ENCODE assay signal across 12 cellular contexts in the genomic region with DNA sequence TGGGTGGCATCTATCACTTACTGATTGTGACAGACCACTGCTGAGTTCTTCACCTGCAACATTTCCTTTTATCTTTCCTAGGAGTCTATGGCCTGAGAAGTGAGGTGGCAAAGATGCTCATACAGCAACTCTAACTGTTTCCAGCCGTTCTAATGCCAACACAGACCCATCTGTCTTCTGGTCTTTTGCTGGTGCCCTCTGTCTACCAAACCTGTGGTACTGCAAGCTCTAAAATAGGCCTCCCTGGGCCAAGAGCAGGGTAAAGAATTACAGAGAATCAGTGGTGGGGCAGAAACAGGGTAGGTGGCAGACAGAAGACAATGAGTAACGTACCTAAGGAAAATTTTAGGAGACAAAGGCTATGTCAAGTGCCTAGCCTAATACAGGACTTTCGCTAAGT.
DNase-seq lines count a peak whose midpoint lies in the region; ATAC-seq and TF ChIP-seq lines count a peak whose summit lies in the region.
"Had no signal": no experiment of that assay in that cellular context is flagged by ENCODE, and none has a peak within 500 bp of the region (broad histone marks: within the 10 kb centered on the region; RNA-seq: fewer than 3 reads in every experiment).

No MANE protein-coding gene starts in this region.

- H3K27me3 Mint-ChIP-seq in endodermal cell (ENCODE audit: insufficient read depth) (peaks cover 6% of the 10 kb centered on the region), type B pancreatic cell (no peaks in the 10 kb centered on the region)
- H3K27me3 Mint-ChIP-seq: dendritic cell treated with granulocyte-macrophage colony-stimulating factor and Interleukin-4, amounts not matched to agents 40 ng/mL and 50 ng/mL, for 4 days had no signal

- peaks cover 8% of the 10 kb centered on the region for H3F3A ChIP-seq in smooth muscle cell (ENCODE audit: low read depth)

- H3K4me3 ChIP-seq in OCI-LY3 (ENCODE audit: low read length): no peak overlapping the region
- H3K4me3 ChIP-seq in endodermal cell (ENCODE audit: low read length): peak overlapping the region; percentile 19
- no peak overlapping the region for H3K4me3 ChIP-seq in smooth muscle cell
- H3K4me3 ChIP-seq: right atrium auricular region had no signal

- H3K27ac Mint-ChIP-seq in endodermal cell (no peak overlapping the region), type B pancreatic cell (no peak overlapping the region)
- H3K27ac Mint-ChIP-seq: dendritic cell treated with granulocyte-macrophage colony-stimulating factor and Interleukin-4, amounts not matched to agents 40 ng/mL and 50 ng/mL, for 4 days had no signal

- H3K27me3 ChIP-seq in OCI-LY3 (ENCODE audit: low read depth, low read length) (peaks cover 20% of the 10 kb centered on the region), endodermal cell (ENCODE audit: control insufficient read depth, insufficient read depth, low read length, poor library complexity, severe bottlenecking) (no peaks in the 10 kb centered on the region), smooth muscle cell (ENCODE audit: low read depth) (no peaks in the 10 kb centered on the region)
- H3K27me3 ChIP-seq: right atrium auricular region had no signal

- no peak overlapping the region for H3K27ac ChIP-seq in OCI-LY3 (ENCODE audit: low read length)
- no peak overlapping the region for H3K27ac ChIP-seq in endodermal cell (ENCODE audit: low read depth, low read length)
- H3K27ac ChIP-seq in smooth muscle cell (ENCODE audit: low read depth): no peak overlapping the region
- H3K27ac ChIP-seq: right atrium auricular region had no signal

- H3K4me2 ChIP-seq in OCI-LY3 (ENCODE audit: low read length): no peak overlapping the region
- H3K4me2 ChIP-seq in smooth muscle cell: no peak overlapping the region

- H3K4me1 ChIP-seq in OCI-LY3 (ENCODE audit: low read length) (peaks cover 25% of the 10 kb centered on the region), endodermal cell (ENCODE audit: control insufficient read depth, insufficient read depth, low read length) (peaks cover 15% of the 10 kb centered on the region), smooth muscle cell (ENCODE audit: low read depth) (peaks cover 6% of the 10 kb centered on the region)
- H3K4me1 ChIP-seq: right atrium auricular region had no signal

- H3K9me3 Mint-ChIP-seq in endodermal cell (no peaks in the 10 kb centered on the region), type B pancreatic cell (peaks cover 6% of the 10 kb centered on the region)
- H3K9me3 Mint-ChIP-seq: dendritic cell treated with granulocyte-macrophage colony-stimulating factor and Interleukin-4, amounts not matched to agents 40 ng/mL and 50 ng/mL, for 4 days had no signal

- H3K4me3 Mint-ChIP-seq in endodermal cell (no peak overlapping the region), type B pancreatic cell (no peak overlapping the region)
- H3K4me3 Mint-ChIP-seq: dendritic cell treated with granulocyte-macrophage colony-stimulating factor and Interleukin-4, amounts not matched to agents 40 ng/mL and 50 ng/mL, for 4 days had no signal

- H3K9me3 ChIP-seq in OCI-LY3 (ENCODE audit: insufficient read depth, low read length): no peaks in the 10 kb centered on the region
- no peaks in the 10 kb centered on the region for H3K9me3 ChIP-seq in endodermal cell (ENCODE audit: control insufficient read depth, low read length)
- H3K9me3 ChIP-seq in smooth muscle cell (replicated peaks; ENCODE audit: low read depth): no peaks in the 10 kb centered on the region
- H3K9me3 ChIP-seq: right atrium auricular region had no signal

- H2AFZ ChIP-seq in OCI-LY3 (ENCODE audit: low read depth, low read length) (no peak overlapping the region), smooth muscle cell (ENCODE audit: low read depth) (no peak overlapping the region)

- H3K4me1 Mint-ChIP-seq in endodermal cell (peaks cover 42% of the 10 kb centered on the region), type B pancreatic cell (ENCODE audit: unreplicated experiment) (peaks cover 32% of the 10 kb centered on the region)

- peak; percentile 42 for ATAC-seq in GM18907 (IDR thresholded peaks at IDR 0.05; ENCODE audit: unreplicated experiment)
- ATAC-seq in GM19467 (IDR thresholded peaks at IDR 0.05; ENCODE audit: unreplicated experiment): no peak

- H3K9ac ChIP-seq in OCI-LY3 (ENCODE audit: low read length) (no peak overlapping the region), endodermal cell (ENCODE audit: extremely low read depth, low read length, poor library complexity, severe bottlenecking) (no peak overlapping the region), smooth muscle cell (ENCODE audit: low read depth) (no peak overlapping the region)

- TF ChIP-seq CTCF in OCI-LY3 (IDR thresholded peaks at IDR 0.05; ENCODE audit: low read depth, low read length) (peak; percentile 76), endodermal cell (conservative IDR thresholded peaks at IDR 0.05) (peak; percentile 61), smooth muscle cell (IDR thresholded peaks at IDR 0.05; ENCODE audit: borderline replicate concordance, insufficient read depth, poor library complexity, severe bottlenecking) (no peak), type B pancreatic cell (conservative IDR thresholded peaks at IDR 0.05) (no peak)

- H3K36me3 ChIP-seq in OCI-LY3 (replicated peaks; ENCODE audit: low read depth, low read length) (no peaks in the 10 kb centered on the region), endodermal cell (ENCODE audit: control insufficient read depth, insufficient read depth, low read length) (no peaks in the 10 kb centered on the region), smooth muscle cell (ENCODE audit: low read depth) (no peaks in the 10 kb centered on the region)
- H3K36me3 ChIP-seq: right atrium auricular region had no signal

- no peak for DNase-seq in endodermal cell
- DNase-seq in renal cortical epithelial cell (ENCODE audit: low read depth): peak; percentile 40
- DNase-seq in smooth muscle cell (lab: John Stamatoyannopoulos, UW; ENCODE audit: unreplicated experiment): no peak
- no peak for DNase-seq in type B pancreatic cell (ENCODE audit: extremely low spot score, unreplicated experiment)
- DNase-seq: activated CD4-positive, CD25-positive, alpha-beta regulatory T cell treated with anti-CD3 and anti-CD28 coated beads, Interleukin-2, amount 50 U/mL, for 72 hours; activated naive CD4-positive, alpha-beta T cell; NCI-H187 treated with DMSO at 0.1 percent for 48 hours had no signal

- H3K79me2 ChIP-seq in OCI-LY3 (ENCODE audit: low read length) (no peaks in the 10 kb centered on the region), smooth muscle cell (ENCODE audit: low read depth) (no peaks in the 10 kb centered on the region)

- H4K20me1 ChIP-seq in OCI-LY3 (ENCODE audit: insufficient read depth, low read length) (no peaks in the 10 kb centered on the region), smooth muscle cell (ENCODE audit: low read depth) (no peaks in the 10 kb centered on the region)

- 52 to 85% methylated on average over 2 to 3 of the region's 3 CpGs for WGBS in endodermal cell (ENCODE audit: insufficient coverage in 1 of 2, insufficient read length in 1 of 2), 2 experiments
- whole genome bisulfite sequencing in smooth muscle cell (ENCODE audit: low lambda C conversion rate): 89% methylated on average over 3 of the region's 3 CpGs

- no peaks in the 10 kb centered on the region for H3K36me3 Mint-ChIP-seq in endodermal cell (ENCODE audit: low read depth)
- H3K36me3 Mint-ChIP-seq in type B pancreatic cell: no peaks in the 10 kb centered on the region

Comparison
In these comparisons a context has a peak if more than half of its experiments do, and no peak if none do; other contexts are left out.
1. CTCF ChIP-seq: peak in OCI-LY3 (single experiment) and endodermal cell (single experiment); none in smooth muscle cell (single experiment) and type B pancreatic cell (single experiment).